1 cellular context compared by ENCODE assay signal in genomic region chr12:19277707-19278106, GRCh38.
TF ChIP-seq lines count a peak whose summit lies in the region.

No MANE protein-coding gene starts in this region.

TF ChIP-seq in GM23338, 12 proteins besides CTCF, POLR2A, EP300 and RAD21 (continued from another document):
- TF ChIP-seq POLR2AphosphoS5 (IDR thresholded peaks at IDR 0.05; ENCODE audit: low read depth) = no peak
- TF ChIP-seq ZNF462 (CRISPR knock-in tag; IDR thresholded peaks at IDR 0.05) = no peak
- TF ChIP-seq NANOG (IDR thresholded peaks at IDR 0.05; ENCODE audit: borderline replicate concordance) = no peak
